8 cellular contexts compared by ENCODE assay signal in genomic region chr5:17217421-17218352, GRCh38. TPM values are rescaled to one million over a fixed set of nuclear protein-coding genes. Genes with fewer than 3 reads are reported as not detected.
DNase-seq lines count a peak whose midpoint lies in the region; ATAC-seq and TF ChIP-seq lines count a peak whose summit lies in the region.

Gene BASP1 (plus strand): TSS chr5:17217631. CDS start chr5:17275217, 57,586 bp downstream.

- no peak within 1 kb of the TSS for H3K27ac Mint-ChIP-seq in CD4-positive, CD25-positive, alpha-beta regulatory T cell

- H3K27ac ChIP-seq in CD4-positive, CD25-positive, alpha-beta regulatory T cell (ENCODE audit: insufficient read depth, low read length, poor library complexity, severe bottlenecking) = no peak within 1 kb of the TSS
- peak within 1 kb of the TSS; percentile 81 for H3K27ac ChIP-seq in OCI-LY3 (ENCODE audit: low read length)
- peak within 1 kb of the TSS; percentile 72 to 93 for H3K27ac ChIP-seq in ascending aorta
- H3K27ac ChIP-seq in hepatocyte = peak within 1 kb of the TSS; percentile 94

- DNase-seq in CD4-positive, CD25-positive, alpha-beta regulatory T cell = peak; percentile 15 to 32 (median 31)
- DNase-seq in ascending aorta (ENCODE audit: low spot score in 2 of 2) (peak in 1 of 2 donors; percentile 89), hepatocyte (ENCODE audit: low spot score) (peak; percentile 94), pulmonary artery endothelial cell (ENCODE audit: low read depth, low spot score) (no peak)

- ATAC-seq in CD4-positive, CD25-positive, alpha-beta regulatory T cell (ENCODE audit: low read depth in 2 of 2) = peak; percentile 28 to 40
- ATAC-seq in GM19324 (IDR thresholded peaks at IDR 0.05; ENCODE audit: low FRiP score, unreplicated experiment) (peak; percentile 39), HG03432 (IDR thresholded peaks at IDR 0.05; ENCODE audit: unreplicated experiment) (peak; percentile 53), GM18517 (IDR thresholded peaks at IDR 0.05; ENCODE audit: unreplicated experiment) (no peak)

- intact Hi-C loops in ascending aorta (cut with DNase I) = loop anchor here (1.0 to 10.0 kb wide), 5 partner anchors 32 to 1087 kb away; no protein-coding TSS in a partner anchor

- no peaks in the 10 kb centered on the region for H3K9me2 ChIP-seq in hepatocyte (replicated peaks; ENCODE audit: insufficient read depth)

- H2AFZ ChIP-seq in OCI-LY3 (ENCODE audit: low read depth, low read length) (peak within 1 kb of the TSS; percentile 78; the same call in 1 of the 2 replicates), hepatocyte (peak within 1 kb of the TSS; percentile 81)

- peaks cover 41% of the 10 kb centered on the region for H4K20me1 ChIP-seq in OCI-LY3 (ENCODE audit: insufficient read depth, low read length)
- peaks cover 34% of the 10 kb centered on the region for H4K20me1 ChIP-seq in hepatocyte (ENCODE audit: insufficient read depth, poor library complexity, severe bottlenecking)

- H3K4me3 Mint-ChIP-seq in CD4-positive, CD25-positive, alpha-beta regulatory T cell = peak within 1 kb of the TSS in 3 of 4 donors; percentile 45 to 84 (median 73)

- peaks cover 8% of the 10 kb centered on the region for H3K4me1 ChIP-seq in CD4-positive, CD25-positive, alpha-beta regulatory T cell (ENCODE audit: control insufficient read depth, insufficient read depth, low read length, poor library complexity, severe bottlenecking)
- H3K4me1 ChIP-seq in OCI-LY3 (ENCODE audit: low read length) (peaks cover 61% of the 10 kb centered on the region), ascending aorta (peaks cover 0 to 2% of the 10 kb centered on the region in 2 donors), hepatocyte (ENCODE audit: insufficient read depth) (peaks cover 31% of the 10 kb centered on the region)

- H3K27me3 Mint-ChIP-seq in CD4-positive, CD25-positive, alpha-beta regulatory T cell = peaks cover 31% of the 10 kb centered on the region

- no peaks in the 10 kb centered on the region for H3K36me3 Mint-ChIP-seq in CD4-positive, CD25-positive, alpha-beta regulatory T cell

- no peak within 1 kb of the TSS for H3K4me3 ChIP-seq in CD4-positive, CD25-positive, alpha-beta regulatory T cell (ENCODE audit: low read depth, low read length)
- H3K4me3 ChIP-seq in OCI-LY3 (ENCODE audit: low read length) (peak within 1 kb of the TSS; percentile 98), ascending aorta (peak within 1 kb of the TSS; percentile 73 to 82), hepatocyte (peak within 1 kb of the TSS; percentile 85)

- TF ChIP-seq CTCF in OCI-LY3 (IDR thresholded peaks at IDR 0.05; ENCODE audit: low read depth, low read length) (no peak), ascending aorta (IDR thresholded peaks at IDR 0.05) (no peak), hepatocyte (IDR thresholded peaks at IDR 0.05; ENCODE audit: poor library complexity) (no peak)

- H3K27me3 ChIP-seq in CD4-positive, CD25-positive, alpha-beta regulatory T cell (ENCODE audit: control insufficient read depth, insufficient read depth, low read length) = peaks cover 15% of the 10 kb centered on the region
- no peaks in the 10 kb centered on the region for H3K27me3 ChIP-seq in OCI-LY3 (ENCODE audit: low read depth, low read length)
- no peaks in the 10 kb centered on the region for H3K27me3 ChIP-seq in ascending aorta
- no peaks in the 10 kb centered on the region for H3K27me3 ChIP-seq in hepatocyte

- no peaks in the 10 kb centered on the region for H3K36me3 ChIP-seq in CD4-positive, CD25-positive, alpha-beta regulatory T cell (ENCODE audit: control insufficient read depth, insufficient read depth, low read length)
- H3K36me3 ChIP-seq in OCI-LY3 (replicated peaks; ENCODE audit: low read depth, low read length) (peaks cover 22% of the 10 kb centered on the region), ascending aorta (no peaks in the 10 kb centered on the region), hepatocyte (replicated peaks; ENCODE audit: insufficient read depth, low read depth) (no peaks in the 10 kb centered on the region)

- H3K9me3 Mint-ChIP-seq in CD4-positive, CD25-positive, alpha-beta regulatory T cell = peaks cover 0 to 4% (median 0%) of the 10 kb centered on the region in 7 donors

- H3K4me1 Mint-ChIP-seq in CD4-positive, CD25-positive, alpha-beta regulatory T cell = peaks cover 0 to 22% (median 1%) of the 10 kb centered on the region in 4 donors

- H3K9me3 ChIP-seq in CD4-positive, CD25-positive, alpha-beta regulatory T cell (ENCODE audit: control insufficient read depth in 2 of 2, low read length in 2 of 2) = no peaks in the 10 kb centered on the region
- H3K9me3 ChIP-seq in OCI-LY3 (ENCODE audit: insufficient read depth, low read length) (no peaks in the 10 kb centered on the region), ascending aorta (no peaks in the 10 kb centered on the region), hepatocyte (ENCODE audit: low read depth) (no peaks in the 10 kb centered on the region)

- H3K4me2 ChIP-seq in OCI-LY3 (ENCODE audit: low read length) (peak within 1 kb of the TSS; percentile 98), hepatocyte (peak within 1 kb of the TSS; percentile 81)

- 1% methylated on average over 32 of the region's 93 CpGs for WGBS in hepatocyte (ENCODE audit: low lambda C conversion rate, missing lambda C conversion rate)

- H3K9ac ChIP-seq in OCI-LY3 (ENCODE audit: low read length) = peak within 1 kb of the TSS; percentile 91

- peaks cover 53% of the 10 kb centered on the region for H3K79me2 ChIP-seq in OCI-LY3 (ENCODE audit: low read length)
- H3K79me2 ChIP-seq in hepatocyte = peaks cover 56% of the 10 kb centered on the region

RNA-seq across cellular contexts. Expression of gene BASP1, which starts in this region (rescaled TPM):
- 1.6 TPM for total RNA-seq in CD4-positive, CD25-positive, alpha-beta regulatory T cell
- 1 to 10 TPM in 3 of 4 donors, under 1 TPM in 1; 0.51 to 2.8 (median 1.8) TPM for polyA plus RNA-seq in CD4-positive, CD25-positive, alpha-beta regulatory T cell
- total RNA-seq in ascending aorta (69.1 TPM), hepatocyte (134 and 137 TPM in 2 replicates), pulmonary artery endothelial cell (73.9 and 76.4 TPM in 2 replicates)
- polyA plus RNA-seq in hepatocyte = 175 and 183 TPM in 2 replicates

Comparison
In these comparisons a context has a peak if more than half of its experiments do, and no peak if none do; other contexts are left out.
1. RNA of gene BASP1 (total RNA-seq): 134 to 137 TPM in hepatocyte, 73.9 to 76.4 TPM in pulmonary artery endothelial cell and 69.1 TPM in ascending aorta (single experiment); 1.6 TPM in CD4-positive, CD25-positive, alpha-beta regulatory T cell (single experiment); every median in the first group is over 10 times any median in the second.
2. RNA of gene BASP1 (polyA plus RNA-seq): 175 to 183 TPM in hepatocyte; 0.51 to 2.8 TPM in CD4-positive, CD25-positive, alpha-beta regulatory T cell; every median in the first group is over 10 times any median in the second.